8 cellular contexts compared by ENCODE assay signal in the genomic region with DNA sequence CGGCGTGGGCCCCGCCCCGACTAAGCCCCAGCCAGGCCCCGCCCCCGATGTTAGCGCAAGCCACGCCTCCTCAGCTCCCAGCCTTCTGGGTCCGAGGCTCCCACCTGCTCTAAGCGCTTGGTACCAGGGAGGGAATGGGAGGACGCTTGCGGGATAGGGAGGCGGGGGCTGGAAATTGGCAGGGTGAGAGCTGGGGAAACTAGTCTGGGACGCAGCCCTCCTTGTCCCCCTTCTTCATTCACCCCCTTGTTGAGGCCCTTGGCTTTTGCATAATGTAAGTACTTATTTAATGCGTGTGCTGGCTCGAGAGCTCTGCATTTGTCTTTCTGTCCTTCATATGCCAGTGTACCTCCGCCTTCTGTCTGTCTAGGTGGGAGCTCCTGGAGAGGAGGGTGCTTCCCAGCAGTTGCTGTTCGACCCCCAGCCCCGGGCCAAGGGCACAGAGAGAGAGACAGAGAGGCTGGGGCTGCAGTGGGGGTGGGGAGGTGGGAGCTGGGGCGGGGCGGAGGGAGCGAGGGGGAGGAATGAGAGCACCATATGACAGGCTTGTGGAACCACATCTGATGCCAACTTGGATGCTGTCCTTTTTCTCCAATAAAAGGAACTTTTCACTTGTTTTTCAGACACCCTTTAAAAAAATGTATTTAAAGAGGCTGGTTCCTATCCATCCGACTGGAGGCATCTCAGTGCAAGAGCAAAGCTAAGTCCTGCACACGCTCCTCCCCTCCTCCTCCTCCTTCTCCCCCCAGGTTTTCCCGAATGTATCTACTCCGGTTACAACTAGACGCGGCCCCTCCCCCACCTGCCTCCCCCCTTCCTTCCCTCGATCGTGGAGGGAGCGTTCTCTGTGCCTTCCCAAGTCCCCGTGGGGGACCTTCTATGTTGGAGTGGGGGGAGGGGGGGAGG. TPM values are rescaled to one million over a fixed set of nuclear protein-coding genes. Genes with fewer than 3 reads are reported as not detected.
DNase-seq lines count a peak whose midpoint lies in the region; ATAC-seq and TF ChIP-seq lines count a peak whose summit lies in the region.

No MANE protein-coding gene starts in this region.

- H3K4me3 Mint-ChIP-seq in activated T-helper 2 cell treated with anti-CD3 and anti-CD28 coated beads, Interferon-gamma antibody, Interleukin-2, Interleukin-4, amounts not matched to agents 10 μg/mL and 5 μg/mL and 100 μg/mL, durations not matched to agents 14 hours and 24 hours and 36 hours (ENCODE audit: low read depth) = peak overlapping the region; percentile 82
- H3K4me3 Mint-ChIP-seq in natural killer cell treated with Interleukin-12 subunit alpha and Interleukin-12 subunit beta and Interleukin-15 and Interleukin-18, amount 100 ng/mL, for 72 hours = peak overlapping the region; percentile 78

- no peaks in the 10 kb centered on the region for H3K36me3 Mint-ChIP-seq in activated T-helper 2 cell treated with anti-CD3 and anti-CD28 coated beads, Interferon-gamma antibody, Interleukin-2, Interleukin-4, amounts not matched to agents 10 μg/mL and 5 μg/mL and 100 μg/mL, durations not matched to agents 14 hours and 24 hours and 36 hours (ENCODE audit: low read depth)
- no peaks in the 10 kb centered on the region for H3K36me3 Mint-ChIP-seq in natural killer cell treated with Interleukin-12 subunit alpha and Interleukin-12 subunit beta and Interleukin-15 and Interleukin-18, amount 100 ng/mL, for 72 hours

- no peaks in the 10 kb centered on the region for H3K27me3 ChIP-seq in BE2C

- DNase-seq in BE2C (peak; percentile 94), RPMI8226 (peak; percentile 83), fibroblast of the aortic adventitia (ENCODE audit: low read depth) (peak; percentile 84)
- DNase-seq in Jurkat, Clone E6-1 (ENCODE audit: low read depth, low spot score) = peak; percentile 60
- peak; percentile 61 for DNase-seq in activated T-helper 2 cell treated with anti-CD3 and anti-CD28 coated beads, Interferon-gamma antibody, Interleukin-2, Interleukin-4, amounts not matched to agents 10 μg/mL and 5 μg/mL and 100 μg/mL, durations not matched to agents 14 hours and 24 hours and 36 hours (ENCODE audit: low spot score)
- DNase-seq in natural killer cell treated with Interleukin-12 subunit alpha and Interleukin-12 subunit beta and Interleukin-15 and Interleukin-18, amount 100 ng/mL, for 72 hours (ENCODE audit: low spot score) = peak; percentile 70
- DNase-seq in stimulated activated naive CD4-positive, alpha-beta T cell treated with Interleukin-2 at 50 U/mL for 16 hours (lab: John Stamatoyannopoulos, UW) = peak; percentile 62

- intact Hi-C loops in activated T-helper 2 cell treated with anti-CD3 and anti-CD28 coated beads, Interferon-gamma antibody, Interleukin-2, Interleukin-4, amounts not matched to agents 10 μg/mL and 5 μg/mL and 100 μg/mL, durations not matched to agents 14 hours and 24 hours and 36 hours (cut with micrococcal nuclease) = loop anchor here (1.0 kb wide), 1 partner anchor 26 kb away; the partner anchor contains the start of gene MAP1LC3B2

- H3K4me1 Mint-ChIP-seq in activated T-helper 2 cell treated with anti-CD3 and anti-CD28 coated beads, Interferon-gamma antibody, Interleukin-2, Interleukin-4, amounts not matched to agents 10 μg/mL and 5 μg/mL and 100 μg/mL, durations not matched to agents 14 hours and 24 hours and 36 hours (ENCODE audit: low read depth) = peaks cover 31% of the 10 kb centered on the region
- H3K4me1 Mint-ChIP-seq in natural killer cell treated with Interleukin-12 subunit alpha and Interleukin-12 subunit beta and Interleukin-15 and Interleukin-18, amount 100 ng/mL, for 72 hours (ENCODE audit: low read depth in 2 of 2) = peaks cover 31 to 38% of the 10 kb centered on the region in 2 donors

- H3K27ac Mint-ChIP-seq in activated T-helper 2 cell treated with anti-CD3 and anti-CD28 coated beads, Interferon-gamma antibody, Interleukin-2, Interleukin-4, amounts not matched to agents 10 μg/mL and 5 μg/mL and 100 μg/mL, durations not matched to agents 14 hours and 24 hours and 36 hours = no peak overlapping the region
- peak overlapping the region in 1 of 2 donors; percentile 52 for H3K27ac Mint-ChIP-seq in natural killer cell treated with Interleukin-12 subunit alpha and Interleukin-12 subunit beta and Interleukin-15 and Interleukin-18, amount 100 ng/mL, for 72 hours

- ATAC-seq in GM19438 (IDR thresholded peaks at IDR 0.05; ENCODE audit: low read depth, unreplicated experiment) = peak; percentile 56
- ATAC-seq in natural killer cell treated with Interleukin-12 subunit alpha and Interleukin-12 subunit beta and Interleukin-15 and Interleukin-18, amount 100 ng/mL, for 72 hours = peak; percentile 86 to 87

- peaks cover 4% of the 10 kb centered on the region for H3K4me1 ChIP-seq in BE2C

- H3K4me3 ChIP-seq in BE2C (ENCODE audit: low read depth, low read length) (peak overlapping the region; percentile 70), fibroblast of the aortic adventitia (ENCODE audit: low read depth, low read length) (peak overlapping the region; percentile 68)
- peak overlapping the region; percentile 66 for H3K4me3 ChIP-seq in Jurkat, Clone E6-1 (ENCODE audit: low read length)

- no peaks in the 10 kb centered on the region for H3K9me3 Mint-ChIP-seq in activated T-helper 2 cell treated with anti-CD3 and anti-CD28 coated beads, Interferon-gamma antibody, Interleukin-2, Interleukin-4, amounts not matched to agents 10 μg/mL and 5 μg/mL and 100 μg/mL, durations not matched to agents 14 hours and 24 hours and 36 hours
- no peaks in the 10 kb centered on the region for H3K9me3 Mint-ChIP-seq in natural killer cell treated with Interleukin-12 subunit alpha and Interleukin-12 subunit beta and Interleukin-15 and Interleukin-18, amount 100 ng/mL, for 72 hours

- TF ChIP-seq CTCF in BE2C (IDR thresholded peaks at IDR 0.05; ENCODE audit: low read depth, low read length) (no peak), fibroblast of the aortic adventitia (IDR thresholded peaks at IDR 0.05; ENCODE audit: insufficient read depth, low read length) (peak; percentile 4)

- no peaks in the 10 kb centered on the region for H3K36me3 ChIP-seq in BE2C

- H3K9me3 ChIP-seq in BE2C = no peaks in the 10 kb centered on the region

- peaks cover 4% of the 10 kb centered on the region for H3K27me3 Mint-ChIP-seq in activated T-helper 2 cell treated with anti-CD3 and anti-CD28 coated beads, Interferon-gamma antibody, Interleukin-2, Interleukin-4, amounts not matched to agents 10 μg/mL and 5 μg/mL and 100 μg/mL, durations not matched to agents 14 hours and 24 hours and 36 hours (ENCODE audit: low read depth)
- peaks cover 13 to 14% of the 10 kb centered on the region in 2 donors for H3K27me3 Mint-ChIP-seq in natural killer cell treated with Interleukin-12 subunit alpha and Interleukin-12 subunit beta and Interleukin-15 and Interleukin-18, amount 100 ng/mL, for 72 hours

RNA-seq across cellular contexts. Expression of gene MAP1LC3B2, which starts 25.6 kb away (rescaled TPM):
- 20.7 TPM for polyA plus RNA-seq in BE2C (2012; ENCODE audit: insufficient read depth, insufficient read length, low read depth)
- polyA plus RNA-seq in Jurkat, Clone E6-1 (2012; ENCODE audit: insufficient read depth, insufficient read length) = 14.6 TPM
- total RNA-seq in activated T-helper 2 cell treated with anti-CD3 and anti-CD28 coated beads, Interferon-gamma antibody, Interleukin-2, Interleukin-4, amounts not matched to agents 10 μg/mL and 5 μg/mL and 100 μg/mL, durations not matched to agents 14 hours and 24 hours and 36 hours = 0.37 and 0.60 TPM in 2 replicates
- not detected in 2 replicates for total RNA-seq in fibroblast of the aortic adventitia (ENCODE audit: low replicate concordance)
- 1 to 10 TPM; 1.2 to 2.8 TPM for total RNA-seq in natural killer cell treated with Interleukin-12 subunit alpha and Interleukin-12 subunit beta and Interleukin-15 and Interleukin-18, amount 100 ng/mL, for 72 hours

Comparison
In these comparisons a context has a peak if more than half of its experiments do, and no peak if none do; other contexts are left out.
1. Peak in every context shown above with its lines: DNase-seq, ATAC-seq and H3K4me3 ChIP-seq.